10 cellular contexts compared by ENCODE assay signal in the genomic region with DNA sequence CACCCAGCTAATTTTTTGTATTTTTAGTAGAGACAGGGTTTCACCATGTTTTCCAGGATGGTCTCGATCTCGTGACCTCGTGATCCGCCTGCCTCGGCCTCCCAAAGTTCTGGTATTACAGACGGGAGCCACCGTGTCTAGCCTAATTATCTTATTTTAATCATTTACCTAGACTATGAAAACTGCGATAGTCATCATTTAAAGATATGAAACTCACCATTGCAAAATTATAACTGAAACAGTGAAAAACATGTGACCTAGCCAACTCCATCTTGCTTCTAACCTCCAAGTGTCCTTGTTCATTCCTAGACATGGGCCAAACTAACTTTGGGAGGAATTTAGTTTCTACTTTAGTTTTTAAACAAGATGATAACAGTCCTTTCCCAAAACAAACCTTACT. TPM values are rescaled to one million over a fixed set of nuclear protein-coding genes. Genes with fewer than 3 reads are reported as not detected.
"Had no signal": no experiment of that assay in that cellular context is flagged by ENCODE, and none has a peak within 500 bp of the region (broad histone marks: within the 10 kb centered on the region; RNA-seq: fewer than 3 reads in every experiment).

No MANE protein-coding gene starts in this region.

- ATAC-seq: HCT116 had no signal

- H3K27ac ChIP-seq: GM23248, HL-60 had no signal

- H3K36me3 ChIP-seq: HAP-1 had no signal

- H3K9me3 ChIP-seq: HAP-1 had no signal

- H3K4me1 ChIP-seq: HAP-1 had no signal

- H2AFZ ChIP-seq: GM23248 had no signal

- H3K4me3 ChIP-seq: GM23248, HAP-1 had no signal

- DNase-seq: GM23248, GOT3, H7, HFFc6, KG1 had no signal

- H3K9ac ChIP-seq: GM23248 had no signal

RNA-seq across cellular contexts. Expression of a gene that starts 17.4 kb away (rescaled TPM):
- total RNA-seq: GM23248, HFFc6, HT1080 had no signal
- polyA plus RNA-seq: GM23248, IgD-negative memory B cell had no signal
